Comparison of ENCODE assay signal across 1 cellular context in genomic region chr1:198903203-198903602, GRCh38.
TF ChIP-seq lines count a peak whose summit lies in the region.

No MANE protein-coding gene starts in this region.

TF ChIP-seq in GM23338, 12 proteins besides CTCF, POLR2A, EP300 and RAD21 (continued from another document):
- TF ChIP-seq ZNF462 (CRISPR knock-in tag; IDR thresholded peaks at IDR 0.05) (no peak), ZNF114 (CRISPR knock-in tag; IDR thresholded peaks at IDR 0.05) (no peak), CREB1 (CRISPR knock-in tag; IDR thresholded peaks at IDR 0.05; ENCODE audit: low read depth) (no peak), EZH2 (IDR thresholded peaks at IDR 0.05; ENCODE audit: low read depth, unreplicated experiment) (no peak), ZNF331 (CRISPR knock-in tag; IDR thresholded peaks at IDR 0.05; ENCODE audit: low read depth) (no peak), EZH2phosphoT487 (IDR thresholded peaks at IDR 0.05; ENCODE audit: unreplicated experiment) (no peak)
